In the genomic region with DNA sequence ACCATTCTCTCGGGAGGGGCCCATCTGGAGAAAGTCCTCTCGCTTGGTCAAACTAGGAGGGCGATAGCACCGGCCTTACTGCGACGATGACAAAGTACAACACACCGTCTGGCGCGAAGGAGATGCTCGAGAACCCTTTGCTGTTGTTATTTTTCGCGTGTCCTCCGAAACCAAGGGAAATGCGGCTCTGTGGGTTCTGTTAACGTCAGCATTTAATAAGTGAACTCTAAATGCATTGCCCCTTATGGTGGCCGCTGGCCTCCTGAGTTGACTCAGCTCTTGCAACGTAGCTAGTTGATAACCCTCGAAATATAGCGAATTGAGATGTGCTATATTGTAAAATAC, we compare ENCODE assay signal across 8 cellular contexts. TPM values are rescaled to one million over a fixed set of nuclear protein-coding genes. Genes with fewer than 3 reads are reported as not detected.
DNase-seq lines count a peak whose midpoint lies in the region; ATAC-seq and TF ChIP-seq lines count a peak whose summit lies in the region.

No MANE protein-coding gene starts in this region.

- ATAC-seq in GM18517 (IDR thresholded peaks at IDR 0.05; ENCODE audit: unreplicated experiment): no peak

- no peak for TF ChIP-seq POLR2A in suprapubic skin (IDR thresholded peaks at IDR 0.05)

- WGBS in suprapubic skin: 2% methylated on average over 19 of the region's 19 CpGs

- H3K36me3 Mint-ChIP-seq in MCF 10A (ENCODE audit: insufficient read depth, unreplicated experiment): peaks cover 36% of the 10 kb centered on the region

- intact Hi-C loops in MCF 10A (cut with micrococcal nuclease): loop anchor here (1.0 to 10.0 kb wide), 2 partner anchors 183 to 440 kb away; no protein-coding TSS in a partner anchor

- H3K9me3 Mint-ChIP-seq in MCF 10A (ENCODE audit: unreplicated experiment): no peaks in the 10 kb centered on the region

- CTCF ChIA-PET in MCF 10A (lab: Yijun Ruan, JAX): interaction anchor here (0.6 to 5.3 kb wide), 45 partner anchors 9 to 1836 kb away, joined by 3 to 42 read pairs (median 5); a partner anchor contains a TSS

- no peaks in the 10 kb centered on the region for H3K4me1 ChIP-seq in ES-I3 (ENCODE audit: insufficient read depth, low read length)
- no peaks in the 10 kb centered on the region for H3K4me1 ChIP-seq in NT2/D1 (ENCODE audit: insufficient read depth, insufficient read length)
- H3K4me1 ChIP-seq in suprapubic skin: peaks cover 33% of the 10 kb centered on the region

- TF ChIP-seq CTCF in MCF 10A (IDR thresholded peaks at IDR 0.05; ENCODE audit: unreplicated experiment) (no peak), suprapubic skin (IDR thresholded peaks at IDR 0.05) (no peak)

- H3K9ac ChIP-seq in ES-I3 (ENCODE audit: low read depth, low read length) (peak overlapping the region; percentile 77), NT2/D1 (ENCODE audit: insufficient read length, low read depth) (peak overlapping the region; percentile 91)

- POLR2A ChIA-PET in MCF 10A (lab: Yijun Ruan, JAX): interaction anchor here (0.6 to 6.8 kb wide), 51 partner anchors 9 to 951 kb away, joined by 3 to 125 read pairs (median 10); a partner anchor contains a TSS

- H3K4me3 Mint-ChIP-seq in MCF 10A (ENCODE audit: unreplicated experiment): peak overlapping the region; percentile 97

- H3K27ac Mint-ChIP-seq in MCF 10A (ENCODE audit: low read depth, unreplicated experiment): peak overlapping the region; percentile 96

- no peaks in the 10 kb centered on the region for H3K27me3 Mint-ChIP-seq in MCF 10A (ENCODE audit: insufficient read depth, unreplicated experiment)

- BruUV-seq in MCF 10A (replicated peaks; lab: Mats Ljungman, UMichigan): TSS peak; percentile 80

- H3K27ac ChIP-seq in layer of hippocampus (ENCODE audit: low read depth, low read length) (peak overlapping the region; percentile 80), suprapubic skin (peak overlapping the region; percentile 99)

- TF ChIP-seq EP300 in suprapubic skin (IDR thresholded peaks at IDR 0.05): no peak

- peak; percentile 29 for DNase-seq in A172 (ENCODE audit: low spot score)
- no peak for DNase-seq in NT2/D1 (ENCODE audit: low read depth, low spot score)
- DNase-seq in MCF 10A (ENCODE audit: unreplicated experiment): peak; percentile 36
- no peak for DNase-seq in suprapubic skin (ENCODE audit: low spot score in 2 of 2)
- DNase-seq in NCI-H226: no peak

- H3K4me3 ChIP-seq in NT2/D1 (ENCODE audit: insufficient read length, low read depth) (peak overlapping the region; percentile 100), suprapubic skin (peak overlapping the region; percentile 84)

- no peaks in the 10 kb centered on the region for H3K27me3 ChIP-seq in NT2/D1 (ENCODE audit: insufficient read depth, insufficient read length)
- H3K27me3 ChIP-seq in layer of hippocampus (ENCODE audit: control insufficient read depth, insufficient read depth, low read length): no peaks in the 10 kb centered on the region
- H3K27me3 ChIP-seq in suprapubic skin: no peaks in the 10 kb centered on the region

- no peaks in the 10 kb centered on the region for H3K9me3 ChIP-seq in ES-I3 (ENCODE audit: control insufficient read depth, insufficient read depth, low read length)
- no peaks in the 10 kb centered on the region for H3K9me3 ChIP-seq in NT2/D1 (ENCODE audit: insufficient read depth, low read length)
- H3K9me3 ChIP-seq in suprapubic skin: no peaks in the 10 kb centered on the region

- H3K36me3 ChIP-seq in ES-I3 (ENCODE audit: insufficient read depth, low read length): no peaks in the 10 kb centered on the region
- H3K36me3 ChIP-seq in NT2/D1 (ENCODE audit: insufficient read depth, insufficient read length, low read length): peaks cover 10% of the 10 kb centered on the region
- no peaks in the 10 kb centered on the region for H3K36me3 ChIP-seq in suprapubic skin

- H3K4me1 Mint-ChIP-seq in MCF 10A (ENCODE audit: insufficient read depth, unreplicated experiment): peaks cover 13% of the 10 kb centered on the region

RNA-seq across cellular contexts. Expression of a gene that starts 0.6 kb away (rescaled TPM):
- 123 and 140 TPM in 2 replicates for total RNA-seq in A172 (2014; rRNA removed; shearing (Covaris generic))
- total RNA-seq in MCF 10A (2022) (54.6 and 63.4 TPM in 2 replicates), suprapubic skin (10 to 100 TPM; 53.9 to 67.4 (median 59.9) TPM)

RNA-seq across cellular contexts. Expression of a gene that starts 13.5 kb away (rescaled TPM):
- 5.8 and 12.4 TPM in 2 replicates for total RNA-seq in A172 (2014; rRNA removed; shearing (Covaris generic))
- total RNA-seq in MCF 10A (2022): 2.2 and 3.4 TPM in 2 replicates
- 10 to 100 TPM in 2 of 4 donors, 1 to 10 TPM in 2; 6.4 to 19.7 (median 10.3) TPM for total RNA-seq in suprapubic skin

Comparison
In these comparisons a context has a peak if more than half of its experiments do, and no peak if none do; other contexts are left out.
1. DNase-seq: peak in A172 (single experiment) and MCF 10A (single experiment); none in NT2/D1 (single experiment), suprapubic skin (0 of 2) and NCI-H226 (single experiment).